8 cellular contexts compared by ENCODE assay signal in genomic region chr2:31324000-31324633, GRCh38.
A peak's percentile ranks its signal among the peaks of the same experiment; 100 is the strongest.
DNase-seq lines count a peak whose midpoint lies in the region; ATAC-seq and TF ChIP-seq lines count a peak whose summit lies in the region.

No MANE protein-coding gene starts in this region.

- peaks cover 0 to 3% (median 0%) of the 10 kb centered on the region in 7 donors for H3K9me3 Mint-ChIP-seq in CD4-positive, CD25-positive, alpha-beta regulatory T cell

- H3K4me3 ChIP-seq in CD4-positive, CD25-positive, alpha-beta regulatory T cell (ENCODE audit: low read depth, low read length), result peak overlapping the region; percentile 84
- peak overlapping the region; percentile 22 to 26 for H3K4me3 ChIP-seq in vagina

- H3K4me1 ChIP-seq in CD4-positive, CD25-positive, alpha-beta regulatory T cell (ENCODE audit: control insufficient read depth, insufficient read depth, low read length, poor library complexity, severe bottlenecking), result peaks cover 16% of the 10 kb centered on the region
- peaks cover 12% of the 10 kb centered on the region for H3K4me1 ChIP-seq in vagina

- DNase-seq in CD4-positive, CD25-positive, alpha-beta regulatory T cell, result peak in 2 of 3 donors; percentile 42 to 82
- no peak for DNase-seq in vagina (ENCODE audit: extremely low spot score in 2 of 2)
- no peak for DNase-seq in AG20443 (ENCODE audit: low spot score)
- DNase-seq in NCI-H1436 treated with DMSO at 0.1 percent for 48 hours (lab: John Stamatoyannopoulos, UW), result no peak
- DNase-seq in COLO668 (lab: John Stamatoyannopoulos, UW; ENCODE audit: unreplicated experiment), result no peak

- peak overlapping the region; percentile 50 to 88 (median 78) for H3K4me3 Mint-ChIP-seq in CD4-positive, CD25-positive, alpha-beta regulatory T cell

- no peak for TF ChIP-seq POLR2A in vagina (IDR thresholded peaks at IDR 0.05)

- H3K9me3 ChIP-seq in CD4-positive, CD25-positive, alpha-beta regulatory T cell (ENCODE audit: control insufficient read depth in 2 of 2, low read length in 2 of 2), result no peaks in the 10 kb centered on the region
- no peaks in the 10 kb centered on the region for H3K9me3 ChIP-seq in KOPT-K1 (ENCODE audit: insufficient read depth, low read length, poor library complexity, severe bottlenecking)
- H3K9me3 ChIP-seq in vagina, result no peaks in the 10 kb centered on the region

- peak overlapping the region; percentile 69 for H3K27ac ChIP-seq in CD4-positive, CD25-positive, alpha-beta regulatory T cell (ENCODE audit: insufficient read depth, low read length, poor library complexity, severe bottlenecking)
- peak overlapping the region; percentile 39 for H3K27ac ChIP-seq in KOPT-K1 (ENCODE audit: low read depth, low read length, poor library complexity, severe bottlenecking)
- H3K27ac ChIP-seq in vagina, result no peak overlapping the region

- ATAC-seq in CD4-positive, CD25-positive, alpha-beta regulatory T cell (ENCODE audit: low read depth in 2 of 2), result peak; percentile 73 to 80
- ATAC-seq in GM21390 (IDR thresholded peaks at IDR 0.05; ENCODE audit: unreplicated experiment) (peak; percentile 76), esophagus mucosa (peak; percentile 65)

- H3K27me3 Mint-ChIP-seq in CD4-positive, CD25-positive, alpha-beta regulatory T cell, result no peaks in the 10 kb centered on the region

- intact Hi-C loops in vagina (cut with DNase I), result loop anchor here (10.0 kb wide), 1 partner anchor 609 kb away; no protein-coding TSS in a partner anchor

- H3K36me3 Mint-ChIP-seq in CD4-positive, CD25-positive, alpha-beta regulatory T cell, result no peaks in the 10 kb centered on the region

- peak overlapping the region; percentile 73 to 95 (median 92) for H3K27ac Mint-ChIP-seq in CD4-positive, CD25-positive, alpha-beta regulatory T cell

- H3K4me1 Mint-ChIP-seq in CD4-positive, CD25-positive, alpha-beta regulatory T cell, result peaks cover 28 to 40% (median 34%) of the 10 kb centered on the region in 4 donors

- no peak for TF ChIP-seq CTCF in vagina (IDR thresholded peaks at IDR 0.05)

- H3K27me3 ChIP-seq in CD4-positive, CD25-positive, alpha-beta regulatory T cell (ENCODE audit: control insufficient read depth, insufficient read depth, low read length), result no peaks in the 10 kb centered on the region
- H3K27me3 ChIP-seq in vagina, result no peaks in the 10 kb centered on the region

- H3K36me3 ChIP-seq in CD4-positive, CD25-positive, alpha-beta regulatory T cell (ENCODE audit: control insufficient read depth, insufficient read depth, low read length), result no peaks in the 10 kb centered on the region
- H3K36me3 ChIP-seq in KOPT-K1 (ENCODE audit: insufficient read depth, low read length) (no peaks in the 10 kb centered on the region), vagina (no peaks in the 10 kb centered on the region)

Comparison
In these comparisons a context has a peak if more than half of its experiments do, and no peak if none do; other contexts are left out.
1. DNase-seq: peak in CD4-positive, CD25-positive, alpha-beta regulatory T cell (2 of 3); none in vagina (0 of 2), AG20443 (single experiment), NCI-H1436 treated with DMSO at 0.1 percent for 48 hours (single experiment) and COLO668 (single experiment).
2. Peak in every context shown above with its lines, with median percentiles within 50 percentile points of each other: ATAC-seq.